8 cellular contexts compared by ENCODE assay signal in the genomic region with DNA sequence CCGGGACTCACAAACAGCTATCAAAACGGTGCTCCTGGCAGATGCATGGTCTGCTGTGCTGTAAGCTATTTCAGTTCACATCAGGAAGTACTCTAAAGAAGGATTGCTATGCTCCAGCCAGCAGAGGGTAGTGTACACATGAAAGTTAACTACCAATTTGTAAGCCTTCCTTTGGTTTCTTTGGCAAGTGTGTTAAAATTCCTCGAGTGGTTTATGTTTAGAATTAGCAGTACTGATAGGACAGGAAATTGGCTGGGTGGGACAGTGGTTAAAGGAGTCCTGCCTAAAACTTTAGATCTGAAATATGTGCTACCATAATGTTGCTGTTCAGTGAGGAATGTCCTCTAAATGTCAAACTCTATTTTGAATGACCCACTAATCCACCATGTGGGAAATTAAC. TPM values are rescaled to one million over a fixed set of nuclear protein-coding genes. Genes with fewer than 3 reads are reported as not detected.
DNase-seq lines count a peak whose midpoint lies in the region; ATAC-seq, FAIRE-seq and TF ChIP-seq lines count a peak whose summit lies in the region.

No MANE protein-coding gene starts in this region.

- H3K4me3 ChIP-seq in fibroblast of lung (replicated peaks in 1 of 4; ENCODE audit: control extremely low read depth in 1 of 4, insufficient read depth in 1 of 4, low read depth in 3 of 4, low read length in 4 of 4), result no peak overlapping the region

- ATAC-seq in GM21619 (IDR thresholded peaks at IDR 0.05; ENCODE audit: unreplicated experiment), result peak; percentile 83

- H3K4me2 ChIP-seq in fibroblast of lung (ENCODE audit: extremely low read depth, insufficient read depth, low read length), result no peak overlapping the region

- H3K79me2 ChIP-seq in fibroblast of lung (ENCODE audit: control insufficient read depth, insufficient read depth, low read length), result no peaks in the 10 kb centered on the region

- H4K20me1 ChIP-seq in fibroblast of lung (ENCODE audit: control insufficient read depth, extremely low read depth, insufficient read depth, low read length), result no peaks in the 10 kb centered on the region

- peak; percentile 82 to 85 for TF ChIP-seq CTCF in fibroblast of lung (conservative IDR thresholded peaks at IDR 0.05 in 1 of 2, IDR thresholded peaks at IDR 0.05 in 1 of 2; ENCODE audit: low read depth in 1 of 2, low read length in 2 of 2)

- no peaks in the 10 kb centered on the region for H3K27me3 ChIP-seq in fibroblast of lung (ENCODE audit: control insufficient read depth, insufficient read depth, low read length)

- peak; percentile 4 for FAIRE-seq in HTR-8/SVneo (lab: Jason Lieb, UNC)

- no peak overlapping the region for H3K27ac ChIP-seq in fibroblast of lung (ENCODE audit: insufficient read depth, low read length)

- H2AFZ ChIP-seq in fibroblast of lung (ENCODE audit: low read length), result no peak overlapping the region

- H3K9me3 ChIP-seq in fibroblast of lung (ENCODE audit: control insufficient read depth, insufficient read depth, low read depth, low read length), result no peaks in the 10 kb centered on the region

- H3K4me1 ChIP-seq in fibroblast of lung (ENCODE audit: control insufficient read depth, extremely low read depth, insufficient read depth, low read length), result no peaks in the 10 kb centered on the region

- in situ Hi-C loops in SK-MEL-5 (cut with HindIII; ENCODE audit: low pct_unique_long_range_greater_than_20kb, low sequenced_read_pairs), result no loop called here

- no peaks in the 10 kb centered on the region for H3K36me3 ChIP-seq in fibroblast of lung (ENCODE audit: control insufficient read depth, insufficient read depth, low read length)

- H3K9ac ChIP-seq in fibroblast of lung (ENCODE audit: insufficient read depth, low read length), result no peak overlapping the region

- peak; percentile 6 to 46 for DNase-seq in NCI-H2081 (lab: John Stamatoyannopoulos, UW)
- DNase-seq in NCI-H2081 treated with DMSO at 0.1 percent for 48 hours (lab: John Stamatoyannopoulos, UW), result no peak
- DNase-seq in HTR-8/SVneo (ENCODE audit: insufficient read length, low spot score), result peak; percentile 39
- peak; percentile 81 for DNase-seq in SK-MEL-5 (ENCODE audit: low read depth, low spot score)
- peak; percentile 93 to 95 for DNase-seq in fibroblast of lung (ENCODE audit: low read depth in 2 of 2)
- DNase-seq in non-pigmented ciliary epithelial cell (ENCODE audit: low read depth), result peak; percentile 79
- no peak for DNase-seq in stimulated activated CD4-positive, alpha-beta T cell treated with anti-CD3 and anti-CD28 coated beads, Interleukin-4, amount 100 ng/mL, for 1 hour

RNA-seq across cellular contexts. Expression of gene TRMT11, which starts 47.4 kb away (rescaled TPM):
- 19.4 and 21.1 TPM in 2 replicates for total RNA-seq in SK-MEL-5 (2014; rRNA removed; shearing (Covaris generic))
- polyA plus RNA-seq in SK-MEL-5 (2015; cell fraction: cytosol; rRNA removed), result 8.2 and 10.2 TPM in 2 replicates
- polyA plus RNA-seq in SK-MEL-5 (2015; cell fraction: nucleus; rRNA removed), result 45.5 and 70.6 TPM in 2 replicates
- 18.5 and 22.1 TPM in 2 replicates for total RNA-seq in fibroblast of lung
- 19.5 and 23.5 TPM in 2 replicates for polyA plus RNA-seq in fibroblast of lung
- 9.3 and 12.9 TPM in 2 replicates for polyA plus RNA-seq in fibroblast of lung (2012)
- polyA minus RNA-seq in fibroblast of lung (ENCODE audit: low replicate concordance), result 0.33 TPM in 1 of 2 replicates, not detected in the other

Comparison
In these comparisons a context has a peak if more than half of its experiments do, and no peak if none do; other contexts are left out.
1. DNase-seq: peak in NCI-H2081 (2 of 2), HTR-8/SVneo (single experiment), SK-MEL-5 (single experiment), fibroblast of lung (2 of 2) and non-pigmented ciliary epithelial cell (single experiment); none in NCI-H2081 treated with DMSO at 0.1 percent for 48 hours (single experiment) and stimulated activated CD4-positive, alpha-beta T cell treated with anti-CD3 and anti-CD28 coated beads, Interleukin-4, amount 100 ng/mL, for 1 hour (single experiment).